ENCODE assay signal across 8 cellular contexts in the genomic region with DNA sequence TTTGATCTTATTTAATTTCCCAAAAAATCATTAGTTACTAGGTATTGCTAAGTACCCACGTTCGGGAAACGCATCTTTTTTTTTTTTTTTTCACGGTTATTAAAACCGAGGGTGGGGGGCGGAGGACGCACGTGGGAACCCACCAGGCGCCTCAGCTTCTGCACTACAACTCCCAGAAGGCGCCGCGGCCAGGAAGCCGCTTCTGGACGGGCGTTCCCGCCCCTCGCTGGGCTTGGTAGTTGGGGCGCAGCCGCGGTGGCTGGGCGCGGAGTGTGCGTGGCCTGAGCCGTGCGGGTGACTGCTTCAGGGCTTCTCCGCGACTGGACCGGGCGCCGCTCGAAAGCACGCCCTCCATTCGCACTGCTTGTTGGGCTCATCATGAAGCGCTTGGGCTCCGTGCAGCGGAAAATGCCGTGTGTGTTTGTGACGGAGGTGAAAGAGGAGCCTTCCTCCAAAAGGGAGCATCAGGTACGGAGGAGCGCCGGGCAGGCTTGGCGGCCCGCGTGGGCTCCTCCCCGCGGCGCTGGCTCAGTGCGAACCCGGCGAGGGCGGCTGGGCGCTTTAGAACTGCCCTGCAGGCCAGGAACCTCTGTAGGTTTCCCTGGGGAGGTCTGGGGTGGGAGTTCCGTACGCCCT. TPM values are rescaled to one million over a fixed set of nuclear protein-coding genes. Genes with fewer than 3 reads are reported as not detected.
A peak's percentile ranks its signal among the peaks of the same experiment; 100 is the strongest.
DNase-seq lines count a peak whose midpoint lies in the region; ATAC-seq and TF ChIP-seq lines count a peak whose summit lies in the region.

No MANE protein-coding gene starts in this region.

- peaks cover 48% of the 10 kb centered on the region for H3K79me2 ChIP-seq in SK-N-SH (ENCODE audit: insufficient read depth)

- intact Hi-C loops in Right ventricle myocardium inferior (cut with DNase I) (loop anchor here (1.0 kb wide), 1 partner anchor 107 kb away; the partner anchor contains the start of genes CEP290 and TMTC3), ovary (cut with DNase I) (no loop called here), thyroid gland (cut with DNase I) (no loop called here)

- peaks cover 11 to 15% of the 10 kb centered on the region in 2 experiments; a peak in 3 of 4 replicates for H3K4me1 ChIP-seq in SK-N-SH (ENCODE audit: control insufficient read depth in 1 of 2, insufficient read depth in 2 of 2, low read depth in 1 of 2, low read length in 1 of 2)
- H3K4me1 ChIP-seq in ovary (ENCODE audit: insufficient read depth): peaks cover 3% of the 10 kb centered on the region
- H3K4me1 ChIP-seq in thyroid gland: peaks cover 6 to 19% of the 10 kb centered on the region in 2 donors

- no peak for TF ChIP-seq RAD21 in SK-N-SH (IDR thresholded peaks at IDR 0.05; ENCODE audit: low read length)

- H3K4me2 ChIP-seq in SK-N-SH: peak overlapping the region; percentile 81

- ATAC-seq in HG02610 (IDR thresholded peaks at IDR 0.05; ENCODE audit: unreplicated experiment) (peak; percentile 100), Right ventricle myocardium inferior (peak; percentile 100)
- ATAC-seq in activated naive CD4-positive, alpha-beta T cell treated with anti-CD3 and anti-CD28 coated beads, Interleukin-2, amount 50 U/mL, for 72 hours: peak; percentile 99

- POLR2A ChIA-PET in GM10248 (lab: Yijun Ruan, JAX): no interaction called here
- POLR2A ChIA-PET in SK-N-SH (lab: Yijun Ruan, JAX): no interaction called here

- H3F3A ChIP-seq in SK-N-SH (replicated peaks; ENCODE audit: insufficient read depth): no peaks in the 10 kb centered on the region

- peak; percentile 63 for TF ChIP-seq POLR2A in ovary (IDR thresholded peaks at IDR 0.05)
- peak in 1 of 2 donors; percentile 91 for TF ChIP-seq POLR2A in thyroid gland (IDR thresholded peaks at IDR 0.05)

- peaks cover 11 to 21% of the 10 kb centered on the region in 2 donors for H3K36me3 Mint-ChIP-seq in activated naive CD4-positive, alpha-beta T cell treated with anti-CD3 and anti-CD28 coated beads, Interleukin-2, amount 50 U/mL, for 72 hours

- H3K9me3 Mint-ChIP-seq in activated naive CD4-positive, alpha-beta T cell treated with anti-CD3 and anti-CD28 coated beads, Interleukin-2, amount 50 U/mL, for 72 hours: peaks cover 5 to 6% of the 10 kb centered on the region in 2 donors

- H3K36me3 ChIP-seq in SK-N-SH (replicated peaks in 1 of 2; ENCODE audit: control insufficient read depth in 1 of 2, insufficient read depth in 2 of 2, low read length in 1 of 2) (peaks cover 5 to 14% of the 10 kb centered on the region in 2 experiments), ovary (no peaks in the 10 kb centered on the region), thyroid gland (no peaks in the 10 kb centered on the region)

- no peaks in the 10 kb centered on the region for H3K9me3 ChIP-seq in SK-N-SH
- H3K9me3 ChIP-seq in ovary: no peaks in the 10 kb centered on the region
- no peaks in the 10 kb centered on the region for H3K9me3 ChIP-seq in thyroid gland

- H3K27ac ChIP-seq in SK-N-SH (ENCODE audit: low read depth in 2 of 2, low read length in 1 of 2) (peak overlapping the region; percentile 56 to 84; a peak in 3 of 4 replicates), ovary (peak overlapping the region; percentile 9 to 62), thyroid gland (peak overlapping the region; percentile 14 to 60 (median 57))

- DNase-seq in GM10248 (ENCODE audit: extremely low spot score) (peak; percentile 90), NCI-H1092 (lab: John Stamatoyannopoulos, UW) (peak; percentile 79), SK-N-SH (peak; percentile 91), Right ventricle myocardium inferior (ENCODE audit: missing footprints) (peak; percentile 95), ovary (peak; percentile 87 to 93 (median 90)), thyroid gland (peak; percentile 89 to 90)
- DNase-seq in activated naive CD4-positive, alpha-beta T cell treated with anti-CD3 and anti-CD28 coated beads, Interleukin-2, amount 50 U/mL, for 72 hours (ENCODE audit: low spot score in 2 of 2): peak; percentile 85 to 86

- peak overlapping the region; percentile 95 for H3K27ac Mint-ChIP-seq in activated naive CD4-positive, alpha-beta T cell treated with anti-CD3 and anti-CD28 coated beads, Interleukin-2, amount 50 U/mL, for 72 hours

- H3K9me2 ChIP-seq in SK-N-SH: no peaks in the 10 kb centered on the region

- 2% methylated on average over 14 of the region's 54 CpGs for WGBS in SK-N-SH (ENCODE audit: low lambda C conversion rate)
- WGBS in ovary, 3 donors: 0 to 1% (median 0%) methylated on average over 53 to 54 of the region's 54 CpGs
- 0% methylated on average over 30 to 48 of the region's 54 CpGs for WGBS in thyroid gland, 2 donors

- peak; percentile 6 for TF ChIP-seq CTCF in GM10248 (IDR thresholded peaks at IDR 0.05; ENCODE audit: control extremely low read depth, extremely low read depth, low read depth, missing control alignments)
- no peak for TF ChIP-seq CTCF in SK-N-SH (IDR thresholded peaks at IDR 0.05)
- TF ChIP-seq CTCF in ovary (IDR thresholded peaks at IDR 0.05): no peak
- TF ChIP-seq CTCF in thyroid gland (IDR thresholded peaks at IDR 0.05): no peak

- H2AFZ ChIP-seq in SK-N-SH (ENCODE audit: low read depth): peak overlapping the region; percentile 88

- H3K9ac ChIP-seq in SK-N-SH: peak overlapping the region; percentile 69

- peak overlapping the region; percentile 72 to 73 for H3K4me3 ChIP-seq in SK-N-SH (ENCODE audit: low read depth in 2 of 2, low read length in 1 of 2)
- peak overlapping the region; percentile 81 for H3K4me3 ChIP-seq in ovary
- peak overlapping the region; percentile 59 to 78 (median 72) for H3K4me3 ChIP-seq in thyroid gland (replicated peaks in 1 of 3)

- CTCF ChIA-PET in GM10248 (lab: Yijun Ruan, JAX) (interaction anchor here (1.2 kb wide), 1 partner anchor 18 kb away, joined by 3 read pairs; no protein-coding TSS in a partner anchor), SK-N-SH (lab: Yijun Ruan, JAX) (interaction anchor here (0.7 to 2.2 kb wide), 2 partner anchors 13 to 74 kb away, joined by 3 to 6 read pairs; no protein-coding TSS in a partner anchor)

- no peaks in the 10 kb centered on the region for H4K20me1 ChIP-seq in SK-N-SH (ENCODE audit: insufficient read depth)

- TF ChIP-seq EP300 in SK-N-SH (IDR thresholded peaks at IDR 0.05; ENCODE audit: borderline replicate concordance in 1 of 2, low read depth in 1 of 2, low read length in 1 of 2) (no peak; a peak in 1 of 4 replicates), ovary (IDR thresholded peaks at IDR 0.05) (no peak)

- H3K27me3 ChIP-seq in SK-N-SH (ENCODE audit: insufficient read depth) (no peaks in the 10 kb centered on the region), ovary (no peaks in the 10 kb centered on the region), thyroid gland (no peaks in the 10 kb centered on the region)

TF ChIP-seq in SK-N-SH, 30 proteins besides CTCF, POLR2A, EP300 and RAD21 (continues in another document):
- TF ChIP-seq, protein P1, sequence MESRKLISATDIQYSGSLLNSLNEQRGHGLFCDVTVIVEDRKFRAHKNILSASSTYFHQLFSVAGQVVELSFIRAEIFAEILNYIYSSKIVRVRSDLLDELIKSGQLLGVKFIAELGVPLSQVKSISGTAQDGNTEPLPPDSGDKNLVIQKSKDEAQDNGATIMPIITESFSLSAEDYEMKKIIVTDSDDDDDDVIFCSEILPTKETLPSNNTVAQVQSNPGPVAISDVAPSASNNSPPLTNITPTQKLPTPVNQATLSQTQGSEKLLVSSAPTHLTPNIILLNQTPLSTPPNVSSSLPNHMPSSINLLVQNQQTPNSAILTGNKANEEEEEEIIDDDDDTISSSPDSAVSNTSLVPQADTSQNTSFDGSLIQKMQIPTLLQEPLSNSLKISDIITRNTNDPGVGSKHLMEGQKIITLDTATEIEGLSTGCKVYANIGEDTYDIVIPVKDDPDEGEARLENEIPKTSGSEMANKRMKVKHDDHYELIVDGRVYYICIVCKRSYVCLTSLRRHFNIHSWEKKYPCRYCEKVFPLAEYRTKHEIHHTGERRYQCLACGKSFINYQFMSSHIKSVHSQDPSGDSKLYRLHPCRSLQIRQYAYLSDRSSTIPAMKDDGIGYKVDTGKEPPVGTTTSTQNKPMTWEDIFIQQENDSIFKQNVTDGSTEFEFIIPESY (IDR thresholded peaks at IDR 0.05; ENCODE audit: borderline replicate concordance, low read depth): no peak
- TF ChIP-seq FOSL2 (IDR thresholded peaks at IDR 0.05; ENCODE audit: borderline replicate concordance, low read depth): no peak
- 0 out of 2 replicates have a peak, but pooled peaks have one; percentile 10 for TF ChIP-seq YY1 (IDR thresholded peaks at IDR 0.05; ENCODE audit: low read depth)
- TF ChIP-seq NRF1 (IDR thresholded peaks at IDR 0.05; ENCODE audit: low read depth, low read length): peak; percentile 67
- peak; percentile 84 for TF ChIP-seq ELF1 (IDR thresholded peaks at IDR 0.05)
- TF ChIP-seq USF2 (IDR thresholded peaks at IDR 0.05; ENCODE audit: borderline replicate concordance, low read depth, low read length): no peak
- TF ChIP-seq RXRA (IDR thresholded peaks at IDR 0.05; ENCODE audit: borderline replicate concordance, low read depth): no peak
- TF ChIP-seq, protein P2, sequence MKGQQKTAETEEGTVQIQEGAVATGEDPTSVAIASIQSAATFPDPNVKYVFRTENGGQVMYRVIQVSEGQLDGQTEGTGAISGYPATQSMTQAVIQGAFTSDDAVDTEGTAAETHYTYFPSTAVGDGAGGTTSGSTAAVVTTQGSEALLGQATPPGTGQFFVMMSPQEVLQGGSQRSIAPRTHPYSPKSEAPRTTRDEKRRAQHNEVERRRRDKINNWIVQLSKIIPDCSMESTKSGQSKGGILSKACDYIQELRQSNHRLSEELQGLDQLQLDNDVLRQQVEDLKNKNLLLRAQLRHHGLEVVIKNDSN (IDR thresholded peaks at IDR 0.05; ENCODE audit: borderline replicate concordance, low read depth): no peak
- no peak for TF ChIP-seq FOXJ3 (CRISPR knock-in tag; IDR thresholded peaks at IDR 0.05)

RNA-seq across cellular contexts. Expression of gene C12orf50, which starts 6.2 kb away (rescaled TPM):
- polyA plus RNA-seq in SK-N-SH (2012; rRNA removed): 0.03 and 0.10 TPM in 2 replicates
- 0.03 and 0.07 TPM in 2 replicates for polyA plus RNA-seq in SK-N-SH (2012; cell fraction: cytosol; rRNA removed)
- 0.04 and 0.13 TPM in 2 replicates for polyA plus RNA-seq in SK-N-SH (2012; cell fraction: nucleus; rRNA removed)
- total RNA-seq in activated naive CD4-positive, alpha-beta T cell treated with anti-CD3 and anti-CD28 coated beads, Interleukin-2, amount 50 U/mL, for 72 hours: under 1 TPM; 0.07 to 0.18 TPM
- 0.05 TPM for total RNA-seq in Right ventricle myocardium inferior
- total RNA-seq in ovary: under 1 TPM in 4 of 7 donors, not detected in 3; 0.13 to 0.28 (median 0.24) TPM
- polyA plus RNA-seq in ovary: under 1 TPM in 1 of 2 donors, not detected in 1; 0.07 TPM
- under 1 TPM in 2 of 4 donors, not detected in 2; 0.11 to 0.40 TPM for total RNA-seq in thyroid gland

Comparison
In these comparisons a context has a peak if more than half of its experiments do, and no peak if none do; other contexts are left out.
1. Peak in every context shown above with its lines: DNase-seq, ATAC-seq, H3K4me3 ChIP-seq and H3K27ac ChIP-seq.